In genomic region chr11:67468056-67468455, GRCh38 we compare ENCODE assay signal across 9 cellular contexts. TPM values are rescaled to one million over a fixed set of nuclear protein-coding genes. Genes with fewer than 3 reads are reported as not detected.
DNase-seq lines count a peak whose midpoint lies in the region; ATAC-seq, FAIRE-seq and TF ChIP-seq lines count a peak whose summit lies in the region.
"Had no signal": no experiment of that assay in that cellular context is flagged by ENCODE, and none has a peak within 500 bp of the region (broad histone marks: within the 10 kb centered on the region; RNA-seq: fewer than 3 reads in every experiment).

No MANE protein-coding gene starts in this region.

- H3K27ac Mint-ChIP-seq in Calu3 (ENCODE audit: unreplicated experiment), result peak overlapping the region; percentile 64

- TF ChIP-seq POLR2A in tibial nerve (IDR thresholded peaks at IDR 0.05), result no peak

- H3K36me3 ChIP-seq in MG63 (no peaks in the 10 kb centered on the region), brain microvascular endothelial cell (replicated peaks) (no peaks in the 10 kb centered on the region), lower lobe of right lung (peaks cover 6% of the 10 kb centered on the region), tibial nerve (peaks cover 0 to 13% (median 0%) of the 10 kb centered on the region in 3 donors)

- peak overlapping the region; percentile 85 for H3K4me3 Mint-ChIP-seq in Calu3 (ENCODE audit: low read depth, unreplicated experiment)

- H3K4me1 ChIP-seq in lower lobe of right lung, result peaks cover 49% of the 10 kb centered on the region
- H3K4me1 ChIP-seq in tibial nerve, result peaks cover 4 to 59% (median 33%) of the 10 kb centered on the region in 4 donors

- peaks cover 55% of the 10 kb centered on the region for H3K36me3 Mint-ChIP-seq in Calu3 (ENCODE audit: insufficient read depth, unreplicated experiment)

- H3K4me1 Mint-ChIP-seq in Calu3 (ENCODE audit: low read depth, unreplicated experiment), result peaks cover 43% of the 10 kb centered on the region

- intact Hi-C loops in Calu3 (cut with micrococcal nuclease; ENCODE audit: unreplicated experiment) (no loop called here), lower lobe of right lung (cut with DNase I) (no loop called here)

- FAIRE-seq in RCC 7860 (lab: Jason Lieb, UNC), result no peak

- H3K27ac ChIP-seq in brain microvascular endothelial cell (no peak overlapping the region), lower lobe of right lung (peak overlapping the region; percentile 92), tibial nerve (peak overlapping the region; percentile 82 to 93 (median 90))

- 27 to 50% methylated on average over 5 of the region's 5 CpGs for WGBS in tibial nerve, 2 donors

- TF ChIP-seq CTCF in Calu3 (IDR thresholded peaks at IDR 0.05; ENCODE audit: unreplicated experiment) (no peak), brain microvascular endothelial cell (IDR thresholded peaks at IDR 0.05; ENCODE audit: low read depth, low read length, missing control alignments) (no peak), lower lobe of right lung (IDR thresholded peaks at IDR 0.05) (no peak), tibial nerve (IDR thresholded peaks at IDR 0.05) (no peak)

- no peak for TF ChIP-seq EP300 in tibial nerve (IDR thresholded peaks at IDR 0.05)

- H3K27me3 Mint-ChIP-seq in Calu3 (ENCODE audit: unreplicated experiment), result peaks cover 10% of the 10 kb centered on the region

- CTCF ChIA-PET in Calu3 (lab: Charles Lee), result interaction anchor here (0.5 to 2.6 kb wide), 6 partner anchors 16 to 157 kb away, joined by 3 to 10 read pairs (median 4); partner anchors contain the start of genes GPR152 and PPP1CA

- in situ Hi-C loops in brain microvascular endothelial cell (cut with HindIII; ENCODE audit: low pct_ligation_motif_present, low sequenced_read_pairs), result no loop called here

- H3K9me3 Mint-ChIP-seq in Calu3 (ENCODE audit: low read depth, unreplicated experiment), result no peaks in the 10 kb centered on the region

- H3K27me3 ChIP-seq in MG63, result no peaks in the 10 kb centered on the region
- no peaks in the 10 kb centered on the region for H3K27me3 ChIP-seq in brain microvascular endothelial cell (replicated peaks)
- H3K27me3 ChIP-seq in lower lobe of right lung (ENCODE audit: low read depth), result no peaks in the 10 kb centered on the region
- no peaks in the 10 kb centered on the region for H3K27me3 ChIP-seq in tibial nerve

- BruUV-seq in Calu3 (replicated peaks; lab: Mats Ljungman, UMichigan), result no TSS peak

- H3K9me3 ChIP-seq in MG63 (no peaks in the 10 kb centered on the region), lower lobe of right lung (no peaks in the 10 kb centered on the region), tibial nerve (no peaks in the 10 kb centered on the region)

- peak; percentile 86 for DNase-seq in Calu3
- DNase-seq in MG63, result peak; percentile 36
- no peak for DNase-seq in brain microvascular endothelial cell
- DNase-seq in lower lobe of right lung, result peak; percentile 84
- no peak for DNase-seq in tibial nerve (ENCODE audit: low spot score in 2 of 2)
- no peak for DNase-seq in NCI-H524 treated with DMSO at 0.1 percent for 48 hours (lab: John Stamatoyannopoulos, UW)
- no peak for DNase-seq in RCC 7860 (ENCODE audit: low spot score)

- peak; percentile 14 to 54 for ATAC-seq in lower lobe of right lung
- ATAC-seq in GM19023 (IDR thresholded peaks at IDR 0.05; ENCODE audit: unreplicated experiment), result no peak

- H3K4me3 ChIP-seq in MG63 (peak overlapping the region; percentile 73), brain microvascular endothelial cell (ENCODE audit: low read depth, low read length) (peak overlapping the region; percentile 73), lower lobe of right lung (peak overlapping the region; percentile 78), tibial nerve (peak overlapping the region; percentile 82 to 98 (median 86))

RNA-seq across cellular contexts. Expression of gene TMEM134, which starts 1.0 kb away (rescaled TPM):
- total RNA-seq in Calu3 (2022), result 31.9 and 33.2 TPM in 2 replicates
- total RNA-seq in MG63 (2014; rRNA removed; shearing (Covaris generic); ENCODE audit: low replicate concordance), result 39.4 and 44.2 TPM in 2 replicates
- 49.1 TPM for total RNA-seq in lower lobe of right lung
- 100 to 1,000 TPM in 2 of 4 donors, 10 to 100 TPM in 2; 49.2 to 184 (median 96.6) TPM for total RNA-seq in tibial nerve

RNA-seq across cellular contexts. Expression of gene CABP4, which starts 12.9 kb away (rescaled TPM):
- total RNA-seq in Calu3 (2022) (24.8 and 25.4 TPM in 2 replicates), lower lobe of right lung (4.0 TPM), tibial nerve (1 to 10 TPM in 3 of 4 donors, under 1 TPM in 1; 0.21 to 5.7 (median 3.6) TPM)
- 0.26 and 3.0 TPM in 2 replicates for total RNA-seq in MG63 (2014; rRNA removed; shearing (Covaris generic); ENCODE audit: low replicate concordance)
- total RNA-seq: RPMI7951 had no signal

RNA-seq across cellular contexts. Expression of gene AIP, which starts 14.8 kb away (rescaled TPM):
- total RNA-seq in Calu3 (2022) (44.0 and 48.4 TPM in 2 replicates), lower lobe of right lung (85.2 TPM), tibial nerve (100 to 1,000 TPM in 2 of 4 donors, 10 to 100 TPM in 2; 88.2 to 117 (median 96.0) TPM)
- 85.1 and 122 TPM in 2 replicates for total RNA-seq in MG63 (2014; rRNA removed; shearing (Covaris generic); ENCODE audit: low replicate concordance)

RNA-seq across cellular contexts. Expression of gene GPR152, which starts 15.5 kb away (rescaled TPM):
- total RNA-seq in Calu3 (2022) (not detected in 2 replicates), lower lobe of right lung (not detected), tibial nerve (not detected)
- not detected in 2 replicates for total RNA-seq in MG63 (2014; rRNA removed; shearing (Covaris generic); ENCODE audit: low replicate concordance)
- total RNA-seq: RPMI7951 had no signal

RNA-seq across cellular contexts. Expression of gene CORO1B, which starts 24.8 kb away (rescaled TPM):
- total RNA-seq in Calu3 (2022) (103 and 116 TPM in 2 replicates), lower lobe of right lung (150 TPM), tibial nerve (10 to 100 TPM; 60.9 to 95.1 (median 77.1) TPM)
- 58.3 and 96.9 TPM in 2 replicates for total RNA-seq in MG63 (2014; rRNA removed; shearing (Covaris generic); ENCODE audit: low replicate concordance)

Comparison
In these comparisons a context has a peak if more than half of its experiments do, and no peak if none do; other contexts are left out.
1. DNase-seq: peak in Calu3 (single experiment), MG63 (single experiment) and lower lobe of right lung (single experiment); none in brain microvascular endothelial cell (single experiment), tibial nerve (0 of 2), NCI-H524 treated with DMSO at 0.1 percent for 48 hours (single experiment) and RCC 7860 (single experiment).
2. Peak in every context shown above with its lines, with median percentiles within 50 percentile points of each other: H3K4me3 ChIP-seq.